Comparison of ENCODE assay signal across 8 cellular contexts in genomic region chr18:23131693-23132319, GRCh38. TPM values are rescaled to one million over a fixed set of nuclear protein-coding genes. Genes with fewer than 3 reads are reported as not detected.
A peak's percentile ranks its signal among the peaks of the same experiment; 100 is the strongest.
DNase-seq lines count a peak whose midpoint lies in the region; ATAC-seq and TF ChIP-seq lines count a peak whose summit lies in the region.

No MANE protein-coding gene starts in this region.

- H2AFZ ChIP-seq in MM.1S (ENCODE audit: low read length): 0 out of 2 replicates have a peak overlapping the region, but pooled peaks have one; percentile 26

- no peaks in the 10 kb centered on the region for H3K9me2 ChIP-seq in MM.1S (replicated peaks; ENCODE audit: insufficient read depth, low read length)

- H3K27ac ChIP-seq in MM.1S (ENCODE audit: low read length) (no peak overlapping the region), spleen (no peak overlapping the region)

- ATAC-seq in SK-N-SH treated with all-trans-retinoic acid at 6 μM for 48 hours (peak; percentile 74), HG03196 (IDR thresholded peaks at IDR 0.05; ENCODE audit: unreplicated experiment) (no peak), HG02610 (IDR thresholded peaks at IDR 0.05; ENCODE audit: unreplicated experiment) (no peak)

- H3K36me3 ChIP-seq in MM.1S (replicated peaks; ENCODE audit: insufficient read depth, low read length): no peaks in the 10 kb centered on the region
- no peaks in the 10 kb centered on the region for H3K36me3 ChIP-seq in spleen

- H3K9ac ChIP-seq in MM.1S (ENCODE audit: low read length): no peak overlapping the region

- H3K27me3 ChIP-seq in MM.1S (replicated peaks; ENCODE audit: insufficient read depth, low read length) (no peaks in the 10 kb centered on the region), spleen (replicated peaks in 1 of 7) (peaks cover 0 to 50% (median 20%) of the 10 kb centered on the region in 7 donors)

- DNase-seq in GM03348 (ENCODE audit: low spot score): peak; percentile 87
- DNase-seq in MM.1S: peak; percentile 78
- DNase-seq in amniotic epithelial cell (ENCODE audit: low read depth): peak; percentile 81
- DNase-seq in hepatic stellate cell (ENCODE audit: low spot score): peak; percentile 73
- no peak for DNase-seq in spleen

- no peak overlapping the region for H3K4me3 ChIP-seq in MM.1S (ENCODE audit: low read length)
- H3K4me3 ChIP-seq in spleen: no peak overlapping the region

- intact Hi-C loops in spleen (cut with DNase I; ENCODE audit: low total_unique reads): loop anchor here (5.0 to 10.0 kb wide), 2 partner anchors 225 to 283 kb away; no protein-coding TSS in a partner anchor

- no peaks in the 10 kb centered on the region for H4K20me1 ChIP-seq in MM.1S (ENCODE audit: insufficient read depth, low read length)

- H3K9me3 ChIP-seq in MM.1S (replicated peaks; ENCODE audit: insufficient read depth, low read length) (no peaks in the 10 kb centered on the region), spleen (no peaks in the 10 kb centered on the region)

- H3K4me1 ChIP-seq in MM.1S (ENCODE audit: low read length) (peaks cover 20% of the 10 kb centered on the region), spleen (peaks cover 20 to 54% (median 29%) of the 10 kb centered on the region in 6 donors)

- H3F3A ChIP-seq in MM.1S (ENCODE audit: insufficient read depth, low read length): peaks cover 20% of the 10 kb centered on the region

- TF ChIP-seq CTCF in MM.1S (IDR thresholded peaks at IDR 0.05; ENCODE audit: low read length) (peak; percentile 76), spleen (IDR thresholded peaks at IDR 0.05 in 8 of 11, conservative IDR thresholded peaks at IDR 0.05 in 3 of 11) (peak; percentile 47 to 83 (median 74))

- H3K4me2 ChIP-seq in MM.1S (ENCODE audit: low read depth, low read length): no peak overlapping the region

- peaks cover 22% of the 10 kb centered on the region for H3K79me2 ChIP-seq in MM.1S (ENCODE audit: low read length)

- TF ChIP-seq POLR2A in spleen (IDR thresholded peaks at IDR 0.05): no peak

- 19 to 24% (median 22%) methylated on average over 8 of the region's 8 CpGs for WGBS in spleen, 5 donors

TF ChIP-seq in SK-N-SH treated with all-trans-retinoic acid at 6 μM for 48 hours, 23 proteins besides CTCF, POLR2A, EP300 and RAD21:
- no peak for TF ChIP-seq POU6F1 (CRISPR knock-in tag; IDR thresholded peaks at IDR 0.05; ENCODE audit: borderline replicate concordance, low read depth)
- TF ChIP-seq SNAI2 (CRISPR knock-in tag; IDR thresholded peaks at IDR 0.05): no peak
- no peak for TF ChIP-seq ZC3H10 (CRISPR knock-in tag; IDR thresholded peaks at IDR 0.05)
- no peak for TF ChIP-seq PPARA (CRISPR knock-in tag; IDR thresholded peaks at IDR 0.05; ENCODE audit: borderline replicate concordance)
- no peak for TF ChIP-seq ZFP3 (CRISPR knock-in tag; IDR thresholded peaks at IDR 0.05)
- TF ChIP-seq ZNF8 (CRISPR knock-in tag; IDR thresholded peaks at IDR 0.05): no peak
- TF ChIP-seq CREB5 (CRISPR knock-in tag; IDR thresholded peaks at IDR 0.05; ENCODE audit: low read depth): no peak
- TF ChIP-seq BACH2 (CRISPR knock-in tag; IDR thresholded peaks at IDR 0.05; ENCODE audit: borderline replicate concordance): no peak
- TF ChIP-seq, protein P1, sequence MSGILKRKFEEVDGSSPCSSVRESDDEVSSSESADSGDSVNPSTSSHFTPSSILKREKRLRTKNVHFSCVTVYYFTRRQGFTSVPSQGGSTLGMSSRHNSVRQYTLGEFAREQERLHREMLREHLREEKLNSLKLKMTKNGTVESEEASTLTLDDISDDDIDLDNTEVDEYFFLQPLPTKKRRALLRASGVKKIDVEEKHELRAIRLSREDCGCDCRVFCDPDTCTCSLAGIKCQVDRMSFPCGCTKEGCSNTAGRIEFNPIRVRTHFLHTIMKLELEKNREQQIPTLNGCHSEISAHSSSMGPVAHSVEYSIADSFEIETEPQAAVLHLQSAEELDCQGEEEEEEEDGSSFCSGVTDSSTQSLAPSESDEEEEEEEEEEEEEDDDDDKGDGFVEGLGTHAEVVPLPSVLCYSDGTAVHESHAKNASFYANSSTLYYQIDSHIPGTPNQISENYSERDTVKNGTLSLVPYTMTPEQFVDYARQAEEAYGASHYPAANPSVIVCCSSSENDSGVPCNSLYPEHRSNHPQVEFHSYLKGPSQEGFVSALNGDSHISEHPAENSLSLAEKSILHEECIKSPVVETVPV (CRISPR knock-in tag; IDR thresholded peaks at IDR 0.05): no peak
- no peak for TF ChIP-seq GLIS3 (CRISPR knock-in tag; IDR thresholded peaks at IDR 0.05)
- no peak for TF ChIP-seq ZFP30 (CRISPR knock-in tag; IDR thresholded peaks at IDR 0.05)
- TF ChIP-seq, protein P2, sequence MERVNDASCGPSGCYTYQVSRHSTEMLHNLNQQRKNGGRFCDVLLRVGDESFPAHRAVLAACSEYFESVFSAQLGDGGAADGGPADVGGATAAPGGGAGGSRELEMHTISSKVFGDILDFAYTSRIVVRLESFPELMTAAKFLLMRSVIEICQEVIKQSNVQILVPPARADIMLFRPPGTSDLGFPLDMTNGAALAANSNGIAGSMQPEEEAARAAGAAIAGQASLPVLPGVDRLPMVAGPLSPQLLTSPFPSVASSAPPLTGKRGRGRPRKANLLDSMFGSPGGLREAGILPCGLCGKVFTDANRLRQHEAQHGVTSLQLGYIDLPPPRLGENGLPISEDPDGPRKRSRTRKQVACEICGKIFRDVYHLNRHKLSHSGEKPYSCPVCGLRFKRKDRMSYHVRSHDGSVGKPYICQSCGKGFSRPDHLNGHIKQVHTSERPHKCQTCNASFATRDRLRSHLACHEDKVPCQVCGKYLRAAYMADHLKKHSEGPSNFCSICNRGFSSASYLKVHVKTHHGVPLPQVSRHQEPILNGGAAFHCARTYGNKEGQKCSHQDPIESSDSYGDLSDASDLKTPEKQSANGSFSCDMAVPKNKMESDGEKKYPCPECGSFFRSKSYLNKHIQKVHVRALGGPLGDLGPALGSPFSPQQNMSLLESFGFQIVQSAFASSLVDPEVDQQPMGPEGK (CRISPR knock-in tag; IDR thresholded peaks at IDR 0.05; ENCODE audit: borderline replicate concordance): no peak
- TF ChIP-seq ESRRG (CRISPR knock-in tag; IDR thresholded peaks at IDR 0.05): no peak
- no peak for TF ChIP-seq TOX (CRISPR knock-in tag; IDR thresholded peaks at IDR 0.05; ENCODE audit: borderline replicate concordance)
- no peak for TF ChIP-seq TCF4 (CRISPR knock-in tag; IDR thresholded peaks at IDR 0.05; ENCODE audit: borderline replicate concordance)
- no peak for TF ChIP-seq ARNTL (CRISPR knock-in tag; IDR thresholded peaks at IDR 0.05; ENCODE audit: borderline replicate concordance, low read depth)

RNA-seq across cellular contexts. Expression of gene CABLES1, which starts 3.5 kb away (rescaled TPM):
- total RNA-seq in spleen: 10 to 100 TPM in 2 of 7 donors, 1 to 10 TPM in 5; 4.2 to 18.7 (median 8.0) TPM
- polyA plus RNA-seq in spleen: 1 to 10 TPM; 1.7 to 2.3 (median 1.8) TPM
